In the genomic region with DNA sequence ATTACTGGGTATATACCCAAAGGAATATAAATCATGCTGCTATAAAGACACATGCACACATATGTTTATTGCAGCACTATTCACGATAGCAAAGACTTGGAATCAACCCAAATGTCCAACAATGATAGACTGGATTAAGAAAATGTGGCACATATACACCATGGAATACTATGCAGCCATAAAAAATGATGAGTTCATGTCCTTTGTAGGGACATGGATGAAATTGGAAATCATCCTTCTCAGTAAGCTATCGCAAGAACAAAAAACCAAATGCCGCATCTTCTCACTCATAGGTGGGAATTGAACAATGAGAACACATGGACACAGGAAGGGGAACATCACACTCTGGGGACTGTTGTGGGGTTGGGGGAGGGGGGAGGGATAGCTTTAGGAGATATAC, we compare ENCODE assay signal across 4 cellular contexts. TPM values are rescaled to one million over a fixed set of nuclear protein-coding genes. Genes with fewer than 3 reads are reported as not detected.
"Had no signal": no experiment of that assay in that cellular context is flagged by ENCODE, and none has a peak within 500 bp of the region (broad histone marks: within the 10 kb centered on the region; RNA-seq: fewer than 3 reads in every experiment).

No MANE protein-coding gene starts in this region.

RNA-seq across cellular contexts. Expression of a gene that starts 25.0 kb away (rescaled TPM):
- total RNA-seq: HepG2, HT-29, HT1080, K562 had no signal
